In the genomic region with DNA sequence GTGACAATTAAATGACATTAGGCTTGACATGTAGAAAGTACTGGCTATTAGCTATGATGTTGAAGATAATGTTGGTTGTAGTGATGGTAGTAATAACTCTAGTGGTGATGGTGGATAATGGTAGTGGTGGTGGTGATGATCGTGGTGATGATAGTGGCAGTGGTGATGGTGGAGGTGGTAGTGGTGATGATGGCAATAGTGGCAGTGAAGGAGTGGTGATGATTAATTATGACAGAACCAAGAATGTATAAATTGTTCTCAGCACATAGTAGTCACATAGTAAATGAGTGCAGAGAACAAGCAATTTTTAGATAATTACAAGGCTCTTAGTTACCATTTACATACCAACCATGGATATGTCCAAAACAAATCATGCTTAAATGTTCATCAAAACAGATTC, we compare ENCODE assay signal across 16 cellular contexts. TPM values are rescaled to one million over a fixed set of nuclear protein-coding genes. Genes with fewer than 3 reads are reported as not detected.
DNase-seq lines count a peak whose midpoint lies in the region; ATAC-seq lines count a peak whose summit lies in the region.
"Had no signal": no experiment of that assay in that cellular context is flagged by ENCODE, and none has a peak within 500 bp of the region (broad histone marks: within the 10 kb centered on the region; RNA-seq: fewer than 3 reads in every experiment).

No MANE protein-coding gene starts in this region.

- no peak overlapping the region for H3K27ac Mint-ChIP-seq in activated CD8-positive, alpha-beta memory T cell treated with anti-CD3 and anti-CD28 coated beads, Interleukin-2, amount 10 ng/mL, durations not matched to agents 7 days and 5 days
- H3K27ac Mint-ChIP-seq in activated T-helper 1 cell treated with anti-CD3 and anti-CD28 coated beads, Interleukin-12 subunit alpha, Interleukin-12 subunit beta, Interleukin-2, Interleukin-4 antibody, amounts not matched to agents 30 ng/mL and 10 ng/mL and 1 ng/mL, durations not matched to agents 14 hours and 24 hours and 36 hours = peak overlapping the region; percentile 32
- H3K27ac Mint-ChIP-seq in stimulated activated naive CD8-positive, alpha-beta T cell treated with anti-CD3 and anti-CD28 coated beads, Interleukin-15, Interleukin-2, amounts not matched to agents 100 ng/mL and 50 ng/mL, for 24 hours = peak overlapping the region; percentile 18
- H3K27ac Mint-ChIP-seq: H9 had no signal

- peak; percentile 73 for DNase-seq in activated CD8-positive, alpha-beta memory T cell treated with anti-CD3 and anti-CD28 coated beads, Interleukin-2, amount 50 U/mL, for 48 hours
- DNase-seq in activated CD8-positive, alpha-beta memory T cell treated with anti-CD3 and anti-CD28 coated beads, Interleukin-2, amount 10 ng/mL, durations not matched to agents 7 days and 5 days = no peak
- peak; percentile 36 for DNase-seq in stimulated activated CD4-positive, alpha-beta T cell treated with anti-CD3 and anti-CD28 coated beads, Interleukin-15, amount 100 ng/mL, for 24 hours
- no peak for DNase-seq in stimulated activated CD4-positive, alpha-beta T cell treated with anti-CD3 and anti-CD28 coated beads, Interleukin-2, amount 100 ng/mL, for 48 hours
- DNase-seq in activated T-helper 1 cell treated with anti-CD3 and anti-CD28 coated beads, Interleukin-12 subunit alpha, Interleukin-12 subunit beta, Interleukin-2, Interleukin-4 antibody, amounts not matched to agents 30 ng/mL and 10 ng/mL and 1 ng/mL, durations not matched to agents 14 hours and 24 hours and 36 hours (ENCODE audit: low spot score) = no peak
- DNase-seq in head of caudate nucleus = no peak
- DNase-seq in Kasumi-1 (lab: John Stamatoyannopoulos, UW) = no peak
- DNase-seq: DMS153, EL, H9, Karpas-422, NCI-H1105 treated with DMSO at 0.1 percent for 48 hours, NCI-H187, NCI-H446 treated with DMSO at 0.1 percent for 48 hours had no signal

- ATAC-seq in activated CD8-positive, alpha-beta memory T cell treated with anti-CD3 and anti-CD28 coated beads, Interleukin-2, amount 10 ng/mL, durations not matched to agents 7 days and 5 days = no peak
- ATAC-seq: A549 had no signal

- CTCF ChIA-PET in activated CD8-positive, alpha-beta memory T cell treated with anti-CD3 and anti-CD28 coated beads, Interleukin-2, amount 10 ng/mL, durations not matched to agents 7 days and 5 days (lab: Charles Lee) = interaction anchor here (0.7 to 1.5 kb wide), 2 partner anchors 10 kb away, joined by 3 read pairs; no protein-coding TSS in a partner anchor

- peaks cover 15% of the 10 kb centered on the region for H3K27me3 Mint-ChIP-seq in activated CD8-positive, alpha-beta memory T cell treated with anti-CD3 and anti-CD28 coated beads, Interleukin-2, amount 10 ng/mL, durations not matched to agents 7 days and 5 days
- peaks cover 4% of the 10 kb centered on the region for H3K27me3 Mint-ChIP-seq in activated T-helper 1 cell treated with anti-CD3 and anti-CD28 coated beads, Interleukin-12 subunit alpha, Interleukin-12 subunit beta, Interleukin-2, Interleukin-4 antibody, amounts not matched to agents 30 ng/mL and 10 ng/mL and 1 ng/mL, durations not matched to agents 14 hours and 24 hours and 36 hours (ENCODE audit: insufficient read depth)
- H3K27me3 Mint-ChIP-seq in stimulated activated naive CD8-positive, alpha-beta T cell treated with anti-CD3 and anti-CD28 coated beads, Interleukin-15, Interleukin-2, amounts not matched to agents 100 ng/mL and 50 ng/mL, for 24 hours = no peaks in the 10 kb centered on the region

- H3K4me3 Mint-ChIP-seq in activated CD8-positive, alpha-beta memory T cell treated with anti-CD3 and anti-CD28 coated beads, Interleukin-2, amount 10 ng/mL, durations not matched to agents 7 days and 5 days = no peak overlapping the region
- no peak overlapping the region for H3K4me3 Mint-ChIP-seq in activated T-helper 1 cell treated with anti-CD3 and anti-CD28 coated beads, Interleukin-12 subunit alpha, Interleukin-12 subunit beta, Interleukin-2, Interleukin-4 antibody, amounts not matched to agents 30 ng/mL and 10 ng/mL and 1 ng/mL, durations not matched to agents 14 hours and 24 hours and 36 hours
- peak overlapping the region; percentile 4 for H3K4me3 Mint-ChIP-seq in stimulated activated naive CD8-positive, alpha-beta T cell treated with anti-CD3 and anti-CD28 coated beads, Interleukin-15, Interleukin-2, amounts not matched to agents 100 ng/mL and 50 ng/mL, for 24 hours
- H3K4me3 Mint-ChIP-seq: H9 had no signal

- H3K4me1 Mint-ChIP-seq in activated CD8-positive, alpha-beta memory T cell treated with anti-CD3 and anti-CD28 coated beads, Interleukin-2, amount 10 ng/mL, durations not matched to agents 7 days and 5 days = peaks cover 27% of the 10 kb centered on the region
- H3K4me1 Mint-ChIP-seq in activated T-helper 1 cell treated with anti-CD3 and anti-CD28 coated beads, Interleukin-12 subunit alpha, Interleukin-12 subunit beta, Interleukin-2, Interleukin-4 antibody, amounts not matched to agents 30 ng/mL and 10 ng/mL and 1 ng/mL, durations not matched to agents 14 hours and 24 hours and 36 hours (ENCODE audit: low read depth) = peaks cover 44% of the 10 kb centered on the region
- peaks cover 65% of the 10 kb centered on the region for H3K4me1 Mint-ChIP-seq in stimulated activated naive CD8-positive, alpha-beta T cell treated with anti-CD3 and anti-CD28 coated beads, Interleukin-15, Interleukin-2, amounts not matched to agents 100 ng/mL and 50 ng/mL, for 24 hours (ENCODE audit: low read depth)

- H3K36me3 Mint-ChIP-seq in activated CD8-positive, alpha-beta memory T cell treated with anti-CD3 and anti-CD28 coated beads, Interleukin-2, amount 10 ng/mL, durations not matched to agents 7 days and 5 days = peaks cover 8% of the 10 kb centered on the region
- H3K36me3 Mint-ChIP-seq in activated T-helper 1 cell treated with anti-CD3 and anti-CD28 coated beads, Interleukin-12 subunit alpha, Interleukin-12 subunit beta, Interleukin-2, Interleukin-4 antibody, amounts not matched to agents 30 ng/mL and 10 ng/mL and 1 ng/mL, durations not matched to agents 14 hours and 24 hours and 36 hours (ENCODE audit: low read depth) = peaks cover 6% of the 10 kb centered on the region
- no peaks in the 10 kb centered on the region for H3K36me3 Mint-ChIP-seq in stimulated activated naive CD8-positive, alpha-beta T cell treated with anti-CD3 and anti-CD28 coated beads, Interleukin-15, Interleukin-2, amounts not matched to agents 100 ng/mL and 50 ng/mL, for 24 hours (ENCODE audit: low read depth)

- intact Hi-C loops in activated T-helper 1 cell treated with anti-CD3 and anti-CD28 coated beads, Interleukin-12 subunit alpha, Interleukin-12 subunit beta, Interleukin-2, Interleukin-4 antibody, amounts not matched to agents 30 ng/mL and 10 ng/mL and 1 ng/mL, durations not matched to agents 14 hours and 24 hours and 36 hours (cut with micrococcal nuclease) = no loop called here
- intact Hi-C loops in head of caudate nucleus (cut with DNase I) = no loop called here

- no peaks in the 10 kb centered on the region for H3K9me3 Mint-ChIP-seq in activated CD8-positive, alpha-beta memory T cell treated with anti-CD3 and anti-CD28 coated beads, Interleukin-2, amount 10 ng/mL, durations not matched to agents 7 days and 5 days (ENCODE audit: low read depth)
- no peaks in the 10 kb centered on the region for H3K9me3 Mint-ChIP-seq in activated T-helper 1 cell treated with anti-CD3 and anti-CD28 coated beads, Interleukin-12 subunit alpha, Interleukin-12 subunit beta, Interleukin-2, Interleukin-4 antibody, amounts not matched to agents 30 ng/mL and 10 ng/mL and 1 ng/mL, durations not matched to agents 14 hours and 24 hours and 36 hours
- H3K9me3 Mint-ChIP-seq in stimulated activated naive CD8-positive, alpha-beta T cell treated with anti-CD3 and anti-CD28 coated beads, Interleukin-15, Interleukin-2, amounts not matched to agents 100 ng/mL and 50 ng/mL, for 24 hours = no peaks in the 10 kb centered on the region
- H3K9me3 Mint-ChIP-seq: H9 had no signal

RNA-seq across cellular contexts. Expression of a gene that starts 5.3 kb away (rescaled TPM):
- total RNA-seq in activated CD8-positive, alpha-beta memory T cell treated with anti-CD3 and anti-CD28 coated beads, Interleukin-2, amount 10 ng/mL, durations not matched to agents 7 days and 5 days = 100 to 1,000 TPM; 212 to 294 TPM
- 547 and 550 TPM in 2 replicates for total RNA-seq in activated T-helper 1 cell treated with anti-CD3 and anti-CD28 coated beads, Interleukin-12 subunit alpha, Interleukin-12 subunit beta, Interleukin-2, Interleukin-4 antibody, amounts not matched to agents 30 ng/mL and 10 ng/mL and 1 ng/mL, durations not matched to agents 14 hours and 24 hours and 36 hours

Comparison
In these comparisons a context has a peak if more than half of its experiments do, and no peak if none do; other contexts are left out.
1. DNase-seq: peak in activated CD8-positive, alpha-beta memory T cell treated with anti-CD3 and anti-CD28 coated beads, Interleukin-2, amount 50 U/mL, for 48 hours (single experiment) and stimulated activated CD4-positive, alpha-beta T cell treated with anti-CD3 and anti-CD28 coated beads, Interleukin-15, amount 100 ng/mL, for 24 hours (single experiment); none in activated CD8-positive, alpha-beta memory T cell treated with anti-CD3 and anti-CD28 coated beads, Interleukin-2, amount 10 ng/mL, durations not matched to agents 7 days and 5 days (single experiment), stimulated activated CD4-positive, alpha-beta T cell treated with anti-CD3 and anti-CD28 coated beads, Interleukin-2, amount 100 ng/mL, for 48 hours (0 of 2), activated T-helper 1 cell treated with anti-CD3 and anti-CD28 coated beads, Interleukin-12 subunit alpha, Interleukin-12 subunit beta, Interleukin-2, Interleukin-4 antibody, amounts not matched to agents 30 ng/mL and 10 ng/mL and 1 ng/mL, durations not matched to agents 14 hours and 24 hours and 36 hours (single experiment), head of caudate nucleus (0 of 42) and Kasumi-1 (0 of 2).